1 cellular context compared by ENCODE assay signal in genomic region chr13:49253310-49253709, GRCh38.
TF ChIP-seq lines count a peak whose summit lies in the region.

No MANE protein-coding gene starts in this region.

TF ChIP-seq in HEK293, 187 proteins besides CTCF, POLR2A, EP300 and RAD21 (continued from another document):
- TF ChIP-seq, protein P1, sequence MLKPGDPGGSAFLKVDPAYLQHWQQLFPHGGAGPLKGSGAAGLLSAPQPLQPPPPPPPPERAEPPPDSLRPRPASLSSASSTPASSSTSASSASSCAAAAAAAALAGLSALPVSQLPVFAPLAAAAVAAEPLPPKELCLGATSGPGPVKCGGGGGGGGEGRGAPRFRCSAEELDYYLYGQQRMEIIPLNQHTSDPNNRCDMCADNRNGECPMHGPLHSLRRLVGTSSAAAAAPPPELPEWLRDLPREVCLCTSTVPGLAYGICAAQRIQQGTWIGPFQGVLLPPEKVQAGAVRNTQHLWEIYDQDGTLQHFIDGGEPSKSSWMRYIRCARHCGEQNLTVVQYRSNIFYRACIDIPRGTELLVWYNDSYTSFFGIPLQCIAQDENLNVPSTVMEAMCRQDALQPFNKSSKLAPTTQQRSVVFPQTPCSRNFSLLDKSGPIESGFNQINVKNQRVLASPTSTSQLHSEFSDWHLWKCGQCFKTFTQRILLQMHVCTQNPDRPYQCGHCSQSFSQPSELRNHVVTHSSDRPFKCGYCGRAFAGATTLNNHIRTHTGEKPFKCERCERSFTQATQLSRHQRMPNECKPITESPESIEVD (tag by site-specific recombination; IDR thresholded peaks at IDR 0.05): peak; percentile 58
